8 cellular contexts compared by ENCODE assay signal in genomic region chr7:43646603-43647313, GRCh38.
DNase-seq lines count a peak whose midpoint lies in the region; ATAC-seq and TF ChIP-seq lines count a peak whose summit lies in the region.

No MANE protein-coding gene starts in this region.

- CTCF ChIA-PET in activated CD4-positive, alpha-beta T cell treated with anti-CD3 and anti-CD28 coated beads for 36 hours (lab: Charles Lee) = interaction anchor here (0.5 to 7.5 kb wide), 8 partner anchors 11 to 64 kb away, joined by 3 to 60 read pairs (median 5); partner anchors contain the start of gene STK17A

- H3K27me3 Mint-ChIP-seq in activated CD4-positive, alpha-beta T cell treated with anti-CD3 and anti-CD28 coated beads for 36 hours = no peaks in the 10 kb centered on the region
- H3K27me3 Mint-ChIP-seq in activated naive CD8-positive, alpha-beta T cell treated with anti-CD3 and anti-CD28 coated beads, Interleukin-2, amount 50 U/mL, for 24 hours = no peaks in the 10 kb centered on the region
- peaks cover 7 to 31% (median 29%) of the 10 kb centered on the region in 3 donors for H3K27me3 Mint-ChIP-seq in immature natural killer cell (ENCODE audit: low read depth in 3 of 3)

- TF ChIP-seq EP300 in suprapubic skin (IDR thresholded peaks at IDR 0.05) = no peak

- peaks cover 57% of the 10 kb centered on the region for H3K4me1 ChIP-seq in suprapubic skin

- no peaks in the 10 kb centered on the region for H3K27me3 ChIP-seq in suprapubic skin

- H3K36me3 Mint-ChIP-seq in activated CD4-positive, alpha-beta T cell treated with anti-CD3 and anti-CD28 coated beads for 36 hours (ENCODE audit: low read depth) = peaks cover 59% of the 10 kb centered on the region
- H3K36me3 Mint-ChIP-seq in activated naive CD8-positive, alpha-beta T cell treated with anti-CD3 and anti-CD28 coated beads, Interleukin-2, amount 50 U/mL, for 24 hours (ENCODE audit: low read depth) = peaks cover 46% of the 10 kb centered on the region
- H3K36me3 Mint-ChIP-seq in immature natural killer cell = peaks cover 8 to 28% (median 25%) of the 10 kb centered on the region in 3 donors

- intact Hi-C loops in activated CD4-positive, alpha-beta T cell treated with anti-CD3 and anti-CD28 coated beads for 36 hours (cut with DNase I, micrococcal nuclease) = no loop called here

- POLR2A ChIA-PET in activated CD4-positive, alpha-beta T cell treated with anti-CD3 and anti-CD28 coated beads for 36 hours (lab: Charles Lee) = no interaction called here

- H3K9me3 Mint-ChIP-seq in activated CD4-positive, alpha-beta T cell treated with anti-CD3 and anti-CD28 coated beads for 36 hours (ENCODE audit: low read depth) = no peaks in the 10 kb centered on the region
- no peaks in the 10 kb centered on the region for H3K9me3 Mint-ChIP-seq in activated naive CD8-positive, alpha-beta T cell treated with anti-CD3 and anti-CD28 coated beads, Interleukin-2, amount 50 U/mL, for 24 hours
- no peaks in the 10 kb centered on the region for H3K9me3 Mint-ChIP-seq in immature natural killer cell

- H3K9me3 ChIP-seq in suprapubic skin = no peaks in the 10 kb centered on the region

- no peak for TF ChIP-seq CTCF in suprapubic skin (IDR thresholded peaks at IDR 0.05)
- TF ChIP-seq CTCF in GM10266 (IDR thresholded peaks at IDR 0.05; ENCODE audit: control insufficient read depth, insufficient read depth, low read depth, missing control alignments) = no peak

- peaks cover 94% of the 10 kb centered on the region for H3K4me1 Mint-ChIP-seq in activated CD4-positive, alpha-beta T cell treated with anti-CD3 and anti-CD28 coated beads for 36 hours
- H3K4me1 Mint-ChIP-seq in activated naive CD8-positive, alpha-beta T cell treated with anti-CD3 and anti-CD28 coated beads, Interleukin-2, amount 50 U/mL, for 24 hours = peaks cover 98% of the 10 kb centered on the region
- H3K4me1 Mint-ChIP-seq in immature natural killer cell = peaks cover 0 to 99% of the 10 kb centered on the region in 2 donors

- no peak overlapping the region for H3K4me3 ChIP-seq in suprapubic skin

- peaks cover 25% of the 10 kb centered on the region for H3K36me3 ChIP-seq in suprapubic skin

- peak overlapping the region; percentile 98 for H3K27ac Mint-ChIP-seq in activated CD4-positive, alpha-beta T cell treated with anti-CD3 and anti-CD28 coated beads for 36 hours
- H3K27ac Mint-ChIP-seq in activated naive CD8-positive, alpha-beta T cell treated with anti-CD3 and anti-CD28 coated beads, Interleukin-2, amount 50 U/mL, for 24 hours = peak overlapping the region; percentile 98
- H3K27ac Mint-ChIP-seq in immature natural killer cell = peak overlapping the region; percentile 77 to 100 (median 94)

- peak overlapping the region; percentile 89 for H3K27ac ChIP-seq in suprapubic skin

- ATAC-seq in activated CD4-positive, alpha-beta T cell treated with anti-CD3 and anti-CD28 coated beads for 36 hours = no peak
- no peak for ATAC-seq in activated naive CD8-positive, alpha-beta T cell treated with anti-CD3 and anti-CD28 coated beads, Interleukin-2, amount 50 U/mL, for 24 hours

- no peak for DNase-seq in activated CD4-positive, alpha-beta T cell treated with anti-CD3 and anti-CD28 coated beads for 36 hours
- DNase-seq in activated CD4-positive, alpha-beta T cell treated with anti-CD3 and anti-CD28 coated beads, Interleukin-2, amount 50 U/mL, for 4 hours = no peak
- no peak for DNase-seq in activated naive CD8-positive, alpha-beta T cell treated with anti-CD3 and anti-CD28 coated beads, Interleukin-2, amount 50 U/mL, for 24 hours
- DNase-seq in immature natural killer cell (peak in 2 of 3 donors; percentile 36 to 40), suprapubic skin (ENCODE audit: low spot score in 2 of 2) (no peak), DMS53 (lab: John Stamatoyannopoulos, UW) (no peak), NCI-H1417 (lab: John Stamatoyannopoulos, UW) (no peak), GM10266 (ENCODE audit: extremely low spot score) (no peak)

- TF ChIP-seq POLR2A in suprapubic skin (IDR thresholded peaks at IDR 0.05) = no peak

- WGBS in suprapubic skin = 61% methylated on average over 8 of the region's 8 CpGs

- H3K4me3 Mint-ChIP-seq in activated CD4-positive, alpha-beta T cell treated with anti-CD3 and anti-CD28 coated beads for 36 hours = peak overlapping the region; percentile 17
- peak overlapping the region; percentile 74 for H3K4me3 Mint-ChIP-seq in activated naive CD8-positive, alpha-beta T cell treated with anti-CD3 and anti-CD28 coated beads, Interleukin-2, amount 50 U/mL, for 24 hours
- peak overlapping the region; percentile 66 to 88 (median 77) for H3K4me3 Mint-ChIP-seq in immature natural killer cell

Comparison
In these comparisons a context has a peak if more than half of its experiments do, and no peak if none do; other contexts are left out.
1. DNase-seq: peak in immature natural killer cell (2 of 3); none in activated CD4-positive, alpha-beta T cell treated with anti-CD3 and anti-CD28 coated beads for 36 hours (single experiment), activated CD4-positive, alpha-beta T cell treated with anti-CD3 and anti-CD28 coated beads, Interleukin-2, amount 50 U/mL, for 4 hours (0 of 2), activated naive CD8-positive, alpha-beta T cell treated with anti-CD3 and anti-CD28 coated beads, Interleukin-2, amount 50 U/mL, for 24 hours (single experiment), suprapubic skin (0 of 2), DMS53 (single experiment), NCI-H1417 (0 of 3) and GM10266 (single experiment).
2. H3K4me3 Mint-ChIP-seq: peak in every context shown above with its lines; median percentile 77 in immature natural killer cell; 74 in activated naive CD8-positive, alpha-beta T cell treated with anti-CD3 and anti-CD28 coated beads, Interleukin-2, amount 50 U/mL, for 24 hours; 17 in activated CD4-positive, alpha-beta T cell treated with anti-CD3 and anti-CD28 coated beads for 36 hours.
3. Peak in every context shown above with its lines, with median percentiles within 50 percentile points of each other: H3K27ac Mint-ChIP-seq.